ENCODE assay signal across 9 cellular contexts in genomic region chr6:113120577-113121285, GRCh38.
A peak's percentile ranks its signal among the peaks of the same experiment; 100 is the strongest.
DNase-seq lines count a peak whose midpoint lies in the region; ATAC-seq and TF ChIP-seq lines count a peak whose summit lies in the region.
"Had no signal": no experiment of that assay in that cellular context is flagged by ENCODE, and none has a peak within 500 bp of the region (broad histone marks: within the 10 kb centered on the region; RNA-seq: fewer than 3 reads in every experiment).

No MANE protein-coding gene starts in this region.

- no peak for TF ChIP-seq POLR2A in HCT116 (IDR thresholded peaks at IDR 0.05; ENCODE audit: borderline replicate concordance, extremely low read depth, insufficient read depth, insufficient read length)

- TF ChIP-seq RAD21 in HCT116 (IDR thresholded peaks at IDR 0.05; ENCODE audit: low read depth), result 0 out of 2 replicates have a peak, but pooled peaks have one; percentile 8

- intact Hi-C loops in HCT116 (cut with micrococcal nuclease), result no loop called here

- H3K27me3 ChIP-seq in HCT116 (ENCODE audit: insufficient read depth, low read length), result no peaks in the 10 kb centered on the region
- H3K27me3 ChIP-seq: Peyer's patch had no signal

- BruUV-seq in HCT116 (replicated peaks; lab: Mats Ljungman, UMichigan), result no TSS peak

- H3K27ac ChIP-seq in HCT116 (ENCODE audit: low read depth, low read length), result no peak overlapping the region; the same call in 1 of the 2 replicates
- H3K27ac ChIP-seq: Peyer's patch had no signal

- peak; percentile 77 for ATAC-seq in HCT116
- peak; percentile 87 for ATAC-seq in SK-N-SH treated with all-trans-retinoic acid at 6 μM for 48 hours
- no peak for ATAC-seq in HG03025 (IDR thresholded peaks at IDR 0.05; ENCODE audit: low FRiP score, unreplicated experiment)

- H3K36me3 ChIP-seq in HCT116 (ENCODE audit: control insufficient read depth in 1 of 2, insufficient read depth in 2 of 2, low read length in 2 of 2), result no peaks in the 10 kb centered on the region
- H3K36me3 ChIP-seq: Peyer's patch had no signal

- TF ChIP-seq CTCF in HCT116 (IDR thresholded peaks at IDR 0.05 in 2 of 3, conservative IDR thresholded peaks at IDR 0.05 in 1 of 3; ENCODE audit: borderline replicate concordance in 1 of 3, insufficient read depth in 1 of 3, low read depth in 2 of 3, low read length in 2 of 3) (no peak), foreskin fibroblast (IDR thresholded peaks at IDR 0.05; ENCODE audit: low read depth, low read length) (no peak)

- POLR2A ChIA-PET in HCT116 (lab: Charles Lee), result no interaction called here

- DNase-seq in A172 (ENCODE audit: low spot score) (peak; percentile 97), HCT116 (ENCODE audit: low read depth, low spot score) (peak; percentile 73), foreskin fibroblast (peak; percentile 80 to 84), NCI-H82 (lab: John Stamatoyannopoulos, UW) (no peak), SHP77 treated with DMSO at 0.1 percent for 48 hours (lab: John Stamatoyannopoulos, UW) (no peak), NCI-H187 treated with DMSO at 0.1 percent for 48 hours (lab: John Stamatoyannopoulos, UW) (no peak)
- DNase-seq: Peyer's patch had no signal

- CTCF ChIA-PET in HCT116 (lab: Charles Lee), result interaction anchor here (1.4 to 1.7 kb wide), 2 partner anchors 69 to 738 kb away, joined by 3 read pairs; no protein-coding TSS in a partner anchor

- no peak overlapping the region; a peak in 1 of 4 replicates for H3K4me3 ChIP-seq in HCT116 (replicated peaks in 1 of 2; ENCODE audit: low read depth in 1 of 2, low read length in 2 of 2)
- H3K4me3 ChIP-seq in foreskin fibroblast (ENCODE audit: low read depth in 1 of 2, low read length in 2 of 2), result no peak overlapping the region
- H3K4me3 ChIP-seq: Peyer's patch had no signal

- H3K79me2 ChIP-seq in HCT116 (ENCODE audit: insufficient read depth, low read length), result no peaks in the 10 kb centered on the region

- RAD21 ChIA-PET in HCT116 (lab: Charles Lee; ENCODE audit: low non-redundant PET in 1 of 2, low total read pairs in 2 of 2, uncharacterized antibody in 2 of 2, unreplicated experiment in 2 of 2), result no interaction called here

- no peaks in the 10 kb centered on the region for H3K9me3 ChIP-seq in HCT116 (ENCODE audit: control insufficient read depth in 1 of 2, insufficient read depth in 1 of 2, low read depth in 1 of 2, low read length in 2 of 2)
- H3K9me3 ChIP-seq: Peyer's patch had no signal

- H2AFZ ChIP-seq in HCT116 (ENCODE audit: low read depth, low read length, poor library complexity, severe bottlenecking), result peak overlapping the region; percentile 47

- no peaks in the 10 kb centered on the region for H4K20me1 ChIP-seq in HCT116 (ENCODE audit: insufficient read depth)

- H3K9me2 ChIP-seq in HCT116 (ENCODE audit: insufficient read depth), result no peaks in the 10 kb centered on the region

- H3K4me2 ChIP-seq in HCT116 (ENCODE audit: low read length), result peak overlapping the region; percentile 45

- H3K9ac ChIP-seq in HCT116 (ENCODE audit: low read length), result 0 out of 2 replicates have a peak overlapping the region, but pooled peaks have one; percentile 4

- H3K4me1 ChIP-seq in HCT116 (ENCODE audit: control insufficient read depth in 1 of 2, insufficient read depth in 2 of 2, low read length in 2 of 2), result peaks cover 17 to 32% of the 10 kb centered on the region in 2 experiments; a peak in 3 of 4 replicates
- H3K4me1 ChIP-seq: Peyer's patch had no signal

TF ChIP-seq in HCT116, 20 proteins besides CTCF, POLR2A, EP300 and RAD21:
- TF ChIP-seq SP1 (IDR thresholded peaks at IDR 0.05; ENCODE audit: low read depth) (peak; percentile 51), MAX (IDR thresholded peaks at IDR 0.05) (no peak), EGR1 (IDR thresholded peaks at IDR 0.05; ENCODE audit: low read depth) (no peak), FOSL1 (IDR thresholded peaks at IDR 0.05; ENCODE audit: low read depth) (peak; percentile 9; the same call in 1 of the 2 replicates), SIN3A (IDR thresholded peaks at IDR 0.05; ENCODE audit: low read depth) (peak; percentile 3; the same call in 1 of the 2 replicates)

TF ChIP-seq in SK-N-SH treated with all-trans-retinoic acid at 6 μM for 48 hours, 23 proteins besides CTCF, POLR2A, EP300 and RAD21:
- TF ChIP-seq TCF4 (CRISPR knock-in tag; IDR thresholded peaks at IDR 0.05; ENCODE audit: borderline replicate concordance) (no peak), PPARA (CRISPR knock-in tag; IDR thresholded peaks at IDR 0.05; ENCODE audit: borderline replicate concordance) (no peak), ZFP3 (CRISPR knock-in tag; IDR thresholded peaks at IDR 0.05) (no peak), ZFP30 (CRISPR knock-in tag; IDR thresholded peaks at IDR 0.05) (no peak), ESRRG (CRISPR knock-in tag; IDR thresholded peaks at IDR 0.05) (no peak), ISL1 (CRISPR knock-in tag; IDR thresholded peaks at IDR 0.05) (0 out of 2 replicates have a peak, but pooled peaks have one; percentile 4), CSRNP3 (CRISPR knock-in tag; IDR thresholded peaks at IDR 0.05) (no peak), TOX (CRISPR knock-in tag; IDR thresholded peaks at IDR 0.05; ENCODE audit: borderline replicate concordance) (peak; percentile 17), CREB5 (CRISPR knock-in tag; IDR thresholded peaks at IDR 0.05; ENCODE audit: low read depth) (no peak)

Comparison
In these comparisons a context has a peak if more than half of its experiments do, and no peak if none do; other contexts are left out.
1. DNase-seq: peak in A172 (single experiment), HCT116 (single experiment) and foreskin fibroblast (2 of 2); none in NCI-H82 (single experiment), SHP77 treated with DMSO at 0.1 percent for 48 hours (single experiment) and NCI-H187 treated with DMSO at 0.1 percent for 48 hours (single experiment).